ENCODE assay signal across 1 cellular context in the genomic region with DNA sequence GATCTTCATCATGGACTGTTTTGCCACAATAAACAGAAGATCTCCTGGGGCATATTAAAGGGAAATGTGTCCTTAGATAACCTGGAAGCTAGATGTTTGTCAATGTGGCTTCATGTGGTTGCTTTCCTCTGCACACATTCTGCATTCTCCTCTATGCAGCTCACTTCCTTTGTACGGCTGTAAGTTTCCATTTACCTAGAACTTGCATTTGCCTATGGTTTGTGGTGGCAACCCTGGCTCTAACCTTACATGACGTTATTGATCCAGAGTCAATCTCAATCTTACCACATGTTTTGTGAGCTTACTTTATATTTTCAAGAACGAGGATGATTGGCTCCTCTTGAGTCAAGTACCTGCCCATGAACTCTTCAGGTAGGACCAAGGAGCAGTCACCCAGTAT.
TF ChIP-seq lines count a peak whose summit lies in the region.

No MANE protein-coding gene starts in this region.

TF ChIP-seq in GM23338, 12 proteins besides CTCF, POLR2A, EP300 and RAD21 (continued from another document):
- TF ChIP-seq, protein P1, sequence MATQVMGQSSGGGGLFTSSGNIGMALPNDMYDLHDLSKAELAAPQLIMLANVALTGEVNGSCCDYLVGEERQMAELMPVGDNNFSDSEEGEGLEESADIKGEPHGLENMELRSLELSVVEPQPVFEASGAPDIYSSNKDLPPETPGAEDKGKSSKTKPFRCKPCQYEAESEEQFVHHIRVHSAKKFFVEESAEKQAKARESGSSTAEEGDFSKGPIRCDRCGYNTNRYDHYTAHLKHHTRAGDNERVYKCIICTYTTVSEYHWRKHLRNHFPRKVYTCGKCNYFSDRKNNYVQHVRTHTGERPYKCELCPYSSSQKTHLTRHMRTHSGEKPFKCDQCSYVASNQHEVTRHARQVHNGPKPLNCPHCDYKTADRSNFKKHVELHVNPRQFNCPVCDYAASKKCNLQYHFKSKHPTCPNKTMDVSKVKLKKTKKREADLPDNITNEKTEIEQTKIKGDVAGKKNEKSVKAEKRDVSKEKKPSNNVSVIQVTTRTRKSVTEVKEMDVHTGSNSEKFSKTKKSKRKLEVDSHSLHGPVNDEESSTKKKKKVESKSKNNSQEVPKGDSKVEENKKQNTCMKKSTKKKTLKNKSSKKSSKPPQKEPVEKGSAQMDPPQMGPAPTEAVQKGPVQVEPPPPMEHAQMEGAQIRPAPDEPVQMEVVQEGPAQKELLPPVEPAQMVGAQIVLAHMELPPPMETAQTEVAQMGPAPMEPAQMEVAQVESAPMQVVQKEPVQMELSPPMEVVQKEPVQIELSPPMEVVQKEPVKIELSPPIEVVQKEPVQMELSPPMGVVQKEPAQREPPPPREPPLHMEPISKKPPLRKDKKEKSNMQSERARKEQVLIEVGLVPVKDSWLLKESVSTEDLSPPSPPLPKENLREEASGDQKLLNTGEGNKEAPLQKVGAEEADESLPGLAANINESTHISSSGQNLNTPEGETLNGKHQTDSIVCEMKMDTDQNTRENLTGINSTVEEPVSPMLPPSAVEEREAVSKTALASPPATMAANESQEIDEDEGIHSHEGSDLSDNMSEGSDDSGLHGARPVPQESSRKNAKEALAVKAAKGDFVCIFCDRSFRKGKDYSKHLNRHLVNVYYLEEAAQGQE (IDR thresholded peaks at IDR 0.05; ENCODE audit: unreplicated experiment), result no peak
TF ChIP-seq in GM23338: peak in this region for 0.
